26 cellular contexts compared by ENCODE assay signal in the genomic region with DNA sequence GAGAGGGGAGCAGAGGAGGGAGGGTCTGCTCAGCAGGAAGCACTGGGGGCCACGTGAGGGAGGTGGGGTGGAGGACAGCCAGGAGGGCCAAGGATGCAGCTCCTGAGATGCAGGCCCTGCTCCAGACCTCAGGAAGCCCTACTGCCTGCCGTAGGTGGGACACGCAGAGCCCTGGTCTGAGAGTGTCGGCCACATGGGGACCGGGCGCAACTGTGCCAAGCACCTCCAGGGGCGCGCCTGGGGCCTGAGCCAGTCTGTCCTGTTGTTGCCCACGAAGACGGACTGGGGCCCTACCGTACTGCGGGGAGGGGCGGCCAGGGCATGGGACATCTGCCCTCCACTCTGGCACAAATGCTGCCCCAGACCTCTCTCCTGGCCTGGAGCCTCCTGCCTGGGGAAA. TPM values are rescaled to one million over a fixed set of nuclear protein-coding genes. Genes with fewer than 3 reads are reported as not detected.
"Had no signal": no experiment of that assay in that cellular context is flagged by ENCODE, and none has a peak within 500 bp of the region (broad histone marks: within the 10 kb centered on the region; RNA-seq: fewer than 3 reads in every experiment).

No MANE protein-coding gene starts in this region.

- H3K27ac Mint-ChIP-seq: mesothelial cell of epicardium; natural killer cell treated with Interleukin-12 subunit alpha and Interleukin-12 subunit beta and Interleukin-15 and Interleukin-18, amount 100 ng/mL, for 72 hours; stimulated activated effector memory CD8-positive, alpha-beta T cell treated with anti-CD3 and anti-CD28 coated beads, Interleukin-12 subunit alpha, Interleukin-12 subunit beta, amount 100 ng/mL, for 72 hours; stimulated activated naive CD8-positive, alpha-beta T cell treated with anti-CD3 and anti-CD28 coated beads, Interleukin-15, Interleukin-2, amounts not matched to agents 100 ng/mL and 50 ng/mL, for 24 hours had no signal

- ATAC-seq: naive thymus-derived CD4-positive, alpha-beta T cell; natural killer cell treated with Interleukin-12 subunit alpha and Interleukin-12 subunit beta and Interleukin-15 and Interleukin-18, amount 100 ng/mL, for 72 hours; pancreas; right cardiac atrium; stimulated activated effector memory CD8-positive, alpha-beta T cell treated with anti-CD3 and anti-CD28 coated beads, Interleukin-12 subunit alpha, Interleukin-12 subunit beta, amount 100 ng/mL, for 72 hours; upper lobe of right lung had no signal

- DNase-seq: islet precursor cell; left ventricle myocardium inferior; mesendoderm; naive thymus-derived CD4-positive, alpha-beta T cell; nucleus accumbens; retina; sigmoid colon; small intestine; spleen; stimulated activated CD4-positive, alpha-beta T cell treated with anti-CD3 and anti-CD28 coated beads, Interleukin-4, amount 100 ng/mL, for 24 hours; stimulated activated naive CD4-positive, alpha-beta T cell; tibial artery; trophoblast cell; upper lobe of right lung had no signal

- H3K36me3 ChIP-seq: left ventricle myocardium inferior, pancreas, prostate gland, sigmoid colon, spleen, suprapubic skin, thoracic aorta, tibial artery, upper lobe of right lung had no signal

- H3K4me1 Mint-ChIP-seq: naive thymus-derived CD4-positive, alpha-beta T cell; stimulated activated effector memory CD8-positive, alpha-beta T cell treated with anti-CD3 and anti-CD28 coated beads, Interleukin-12 subunit alpha, Interleukin-12 subunit beta, amount 100 ng/mL, for 72 hours had no signal

- H3K27me3 ChIP-seq: hepatocyte, pancreas, sigmoid colon, spleen had no signal

- H3K4me1 ChIP-seq: left ventricle myocardium inferior, pancreas, prostate gland, sigmoid colon, spleen, suprapubic skin, tibial artery, upper lobe of right lung had no signal

- H3K36me3 Mint-ChIP-seq: mesothelial cell of epicardium; naive thymus-derived CD4-positive, alpha-beta T cell; natural killer cell treated with Interleukin-12 subunit alpha and Interleukin-12 subunit beta and Interleukin-15 and Interleukin-18, amount 100 ng/mL, for 72 hours; stimulated activated effector memory CD8-positive, alpha-beta T cell treated with anti-CD3 and anti-CD28 coated beads, Interleukin-12 subunit alpha, Interleukin-12 subunit beta, amount 100 ng/mL, for 72 hours had no signal

- H3K27me3 Mint-ChIP-seq: natural killer cell treated with Interleukin-12 subunit alpha and Interleukin-12 subunit beta and Interleukin-15 and Interleukin-18, amount 100 ng/mL, for 72 hours; stimulated activated naive CD8-positive, alpha-beta T cell treated with anti-CD3 and anti-CD28 coated beads, Interleukin-15, Interleukin-2, amounts not matched to agents 100 ng/mL and 50 ng/mL, for 24 hours had no signal

- H3K9me3 Mint-ChIP-seq: mesothelial cell of epicardium; natural killer cell treated with Interleukin-12 subunit alpha and Interleukin-12 subunit beta and Interleukin-15 and Interleukin-18, amount 100 ng/mL, for 72 hours; stimulated activated effector memory CD8-positive, alpha-beta T cell treated with anti-CD3 and anti-CD28 coated beads, Interleukin-12 subunit alpha, Interleukin-12 subunit beta, amount 100 ng/mL, for 72 hours; stimulated activated naive CD8-positive, alpha-beta T cell treated with anti-CD3 and anti-CD28 coated beads, Interleukin-15, Interleukin-2, amounts not matched to agents 100 ng/mL and 50 ng/mL, for 24 hours had no signal

- H3K27ac ChIP-seq: hepatocyte, left ventricle myocardium inferior, pancreas, prostate gland, sigmoid colon, spleen, suprapubic skin, thoracic aorta, tibial artery, upper lobe of right lung had no signal

- H2AFZ ChIP-seq: hepatocyte had no signal

- H3K4me3 Mint-ChIP-seq: mesothelial cell of epicardium; naive thymus-derived CD4-positive, alpha-beta T cell; natural killer cell treated with Interleukin-12 subunit alpha and Interleukin-12 subunit beta and Interleukin-15 and Interleukin-18, amount 100 ng/mL, for 72 hours; stimulated activated effector memory CD8-positive, alpha-beta T cell treated with anti-CD3 and anti-CD28 coated beads, Interleukin-12 subunit alpha, Interleukin-12 subunit beta, amount 100 ng/mL, for 72 hours; stimulated activated naive CD8-positive, alpha-beta T cell treated with anti-CD3 and anti-CD28 coated beads, Interleukin-15, Interleukin-2, amounts not matched to agents 100 ng/mL and 50 ng/mL, for 24 hours had no signal

- H3K9me3 ChIP-seq: left ventricle myocardium inferior, pancreas, prostate gland, sigmoid colon, spleen, suprapubic skin, thoracic aorta, tibial artery, upper lobe of right lung had no signal

- H3K4me2 ChIP-seq: hepatocyte had no signal

- H3K79me2 ChIP-seq: hepatocyte had no signal

- H3K4me3 ChIP-seq: hepatocyte, left ventricle myocardium inferior, lung, pancreas, prostate gland, sigmoid colon, spleen, suprapubic skin, thoracic aorta, tibial artery, upper lobe of right lung had no signal

RNA-seq across cellular contexts. Expression of a gene that starts 43.2 kb away (rescaled TPM):
- total RNA-seq: osteoblast had no signal
